In genomic region chr16:6903671-6904070, GRCh38 we compare ENCODE assay signal across 26 cellular contexts.
DNase-seq lines count a peak whose midpoint lies in the region; ATAC-seq, FAIRE-seq and TF ChIP-seq lines count a peak whose summit lies in the region.
"Had no signal": no experiment of that assay in that cellular context is flagged by ENCODE, and none has a peak within 500 bp of the region (broad histone marks: within the 10 kb centered on the region; RNA-seq: fewer than 3 reads in every experiment).

No MANE protein-coding gene starts in this region.

- no peak for TF ChIP-seq CTCF in neural progenitor cell (IDR thresholded peaks at IDR 0.05)

- no peak overlapping the region for H3K27ac ChIP-seq in neural progenitor cell
- H3K27ac ChIP-seq: 22Rv1, A549, BLaER1 had no signal

- H3K4me3 Mint-ChIP-seq in neural progenitor cell, result no peak overlapping the region
- no peak overlapping the region for H3K4me3 Mint-ChIP-seq in activated T-helper 1 cell treated with anti-CD3 and anti-CD28 coated beads, Interleukin-12 subunit alpha, Interleukin-12 subunit beta, Interleukin-2, Interleukin-4 antibody, amounts not matched to agents 30 ng/mL and 10 ng/mL and 1 ng/mL, durations not matched to agents 14 hours and 24 hours and 36 hours
- H3K4me3 Mint-ChIP-seq: CD14-positive monocyte; CD4-positive, alpha-beta memory T cell; CD4-positive, CD25-positive, alpha-beta regulatory T cell; CD8-positive, alpha-beta memory T cell had no signal

- no peaks in the 10 kb centered on the region for H3K79me2 ChIP-seq in neural progenitor cell (ENCODE audit: low read depth)

- H3K4me3 ChIP-seq in neural progenitor cell, result no peak overlapping the region
- H3K4me3 ChIP-seq: A549, BLaER1 had no signal

- no peak for FAIRE-seq in GM12892 (lab: Jason Lieb, UNC)
- FAIRE-seq: A549, G401.6, GM12891, GM18507 had no signal

- H2AFZ ChIP-seq in neural progenitor cell (replicated peaks), result no peak overlapping the region

- H3K4me1 Mint-ChIP-seq in neural progenitor cell, result peaks cover 7% of the 10 kb centered on the region
- H3K4me1 Mint-ChIP-seq in activated T-helper 1 cell treated with anti-CD3 and anti-CD28 coated beads, Interleukin-12 subunit alpha, Interleukin-12 subunit beta, Interleukin-2, Interleukin-4 antibody, amounts not matched to agents 30 ng/mL and 10 ng/mL and 1 ng/mL, durations not matched to agents 14 hours and 24 hours and 36 hours (ENCODE audit: low read depth), result no peaks in the 10 kb centered on the region
- H3K4me1 Mint-ChIP-seq: CD14-positive monocyte; CD4-positive, alpha-beta memory T cell; CD4-positive, CD25-positive, alpha-beta regulatory T cell; CD8-positive, alpha-beta memory T cell had no signal

- intact Hi-C loops in activated T-helper 1 cell treated with anti-CD3 and anti-CD28 coated beads, Interleukin-12 subunit alpha, Interleukin-12 subunit beta, Interleukin-2, Interleukin-4 antibody, amounts not matched to agents 30 ng/mL and 10 ng/mL and 1 ng/mL, durations not matched to agents 14 hours and 24 hours and 36 hours (cut with micrococcal nuclease), result no loop called here

- no peaks in the 10 kb centered on the region for H3K9me3 ChIP-seq in neural progenitor cell (ENCODE audit: low read depth)
- H3K9me3 ChIP-seq: A549, BE2C, BLaER1 had no signal

- H3K4me1 ChIP-seq in neural progenitor cell, result peaks cover 25% of the 10 kb centered on the region
- H3K4me1 ChIP-seq: A549, BE2C, BLaER1 had no signal

- TF ChIP-seq POLR2A in GM12892 (IDR thresholded peaks at IDR 0.05; ENCODE audit: low read depth, low read length), result no peak

- DNase-seq in Ammon's horn (ENCODE audit: low spot score), result peak; percentile 27
- DNase-seq in cerebellar cortex (ENCODE audit: low spot score), result peak; percentile 84
- DNase-seq in neural progenitor cell (ENCODE audit: low spot score), result no peak
- no peak for DNase-seq in activated T-helper 1 cell treated with anti-CD3 and anti-CD28 coated beads, Interleukin-12 subunit alpha, Interleukin-12 subunit beta, Interleukin-2, Interleukin-4 antibody, amounts not matched to agents 30 ng/mL and 10 ng/mL and 1 ng/mL, durations not matched to agents 14 hours and 24 hours and 36 hours (ENCODE audit: low spot score)
- DNase-seq in GM12892 (ENCODE audit: insufficient read length), result no peak
- DNase-seq: AML-193; BE2C; CD4-positive, alpha-beta memory T cell; CD4-positive, CD25-positive, alpha-beta regulatory T cell; CD8-positive, alpha-beta memory T cell; COR-L47; DMS 273 treated with DMSO at 0.1 percent for 48 hours; DMS153; DMS53; DMS79; DND-41; EL; GF-D8 had no signal

- H3K27me3 Mint-ChIP-seq in neural progenitor cell (ENCODE audit: insufficient read depth, low read depth), result peaks cover 4% of the 10 kb centered on the region
- no peaks in the 10 kb centered on the region for H3K27me3 Mint-ChIP-seq in activated T-helper 1 cell treated with anti-CD3 and anti-CD28 coated beads, Interleukin-12 subunit alpha, Interleukin-12 subunit beta, Interleukin-2, Interleukin-4 antibody, amounts not matched to agents 30 ng/mL and 10 ng/mL and 1 ng/mL, durations not matched to agents 14 hours and 24 hours and 36 hours (ENCODE audit: insufficient read depth)
- H3K27me3 Mint-ChIP-seq: CD4-positive, alpha-beta memory T cell; CD4-positive, CD25-positive, alpha-beta regulatory T cell; CD8-positive, alpha-beta memory T cell had no signal

- H3F3A ChIP-seq in neural progenitor cell (ENCODE audit: low read depth), result peaks cover 18% of the 10 kb centered on the region

- no peaks in the 10 kb centered on the region for H3K9me3 Mint-ChIP-seq in neural progenitor cell
- H3K9me3 Mint-ChIP-seq in activated T-helper 1 cell treated with anti-CD3 and anti-CD28 coated beads, Interleukin-12 subunit alpha, Interleukin-12 subunit beta, Interleukin-2, Interleukin-4 antibody, amounts not matched to agents 30 ng/mL and 10 ng/mL and 1 ng/mL, durations not matched to agents 14 hours and 24 hours and 36 hours, result peaks cover 61% of the 10 kb centered on the region

- no peaks in the 10 kb centered on the region for H3K36me3 ChIP-seq in neural progenitor cell
- H3K36me3 ChIP-seq: BE2C, BLaER1 had no signal

- H4K20me1 ChIP-seq in neural progenitor cell (ENCODE audit: low read depth), result no peaks in the 10 kb centered on the region
- H4K20me1 ChIP-seq: BLaER1 had no signal

- H3K36me3 Mint-ChIP-seq in neural progenitor cell, result no peaks in the 10 kb centered on the region
- H3K36me3 Mint-ChIP-seq in activated T-helper 1 cell treated with anti-CD3 and anti-CD28 coated beads, Interleukin-12 subunit alpha, Interleukin-12 subunit beta, Interleukin-2, Interleukin-4 antibody, amounts not matched to agents 30 ng/mL and 10 ng/mL and 1 ng/mL, durations not matched to agents 14 hours and 24 hours and 36 hours (ENCODE audit: low read depth), result no peaks in the 10 kb centered on the region
- H3K36me3 Mint-ChIP-seq: CD14-positive monocyte; CD4-positive, alpha-beta memory T cell; CD4-positive, CD25-positive, alpha-beta regulatory T cell had no signal

- H3K9ac ChIP-seq in neural progenitor cell, result no peak overlapping the region
- H3K9ac ChIP-seq: BLaER1 had no signal

- H3K27me3 ChIP-seq in neural progenitor cell, result peaks cover 52% of the 10 kb centered on the region
- H3K27me3 ChIP-seq: BE2C, BLaER1 had no signal

- H3K4me2 ChIP-seq in neural progenitor cell, result peak overlapping the region; percentile 27
- H3K4me2 ChIP-seq: A549, BLaER1 had no signal

- no peak overlapping the region for H3K27ac Mint-ChIP-seq in neural progenitor cell
- no peak overlapping the region for H3K27ac Mint-ChIP-seq in activated T-helper 1 cell treated with anti-CD3 and anti-CD28 coated beads, Interleukin-12 subunit alpha, Interleukin-12 subunit beta, Interleukin-2, Interleukin-4 antibody, amounts not matched to agents 30 ng/mL and 10 ng/mL and 1 ng/mL, durations not matched to agents 14 hours and 24 hours and 36 hours
- H3K27ac Mint-ChIP-seq: CD14-positive monocyte; CD4-positive, alpha-beta memory T cell; CD4-positive, CD25-positive, alpha-beta regulatory T cell; CD8-positive, alpha-beta memory T cell had no signal

- ATAC-seq in esophagus mucosa, result no peak
- ATAC-seq: A549 had no signal

Comparison
In these comparisons a context has a peak if more than half of its experiments do, and no peak if none do; other contexts are left out.
1. DNase-seq: peak in Ammon's horn (single experiment) and cerebellar cortex (single experiment); none in neural progenitor cell (single experiment), activated T-helper 1 cell treated with anti-CD3 and anti-CD28 coated beads, Interleukin-12 subunit alpha, Interleukin-12 subunit beta, Interleukin-2, Interleukin-4 antibody, amounts not matched to agents 30 ng/mL and 10 ng/mL and 1 ng/mL, durations not matched to agents 14 hours and 24 hours and 36 hours (single experiment) and GM12892 (single experiment).